In the genomic region with DNA sequence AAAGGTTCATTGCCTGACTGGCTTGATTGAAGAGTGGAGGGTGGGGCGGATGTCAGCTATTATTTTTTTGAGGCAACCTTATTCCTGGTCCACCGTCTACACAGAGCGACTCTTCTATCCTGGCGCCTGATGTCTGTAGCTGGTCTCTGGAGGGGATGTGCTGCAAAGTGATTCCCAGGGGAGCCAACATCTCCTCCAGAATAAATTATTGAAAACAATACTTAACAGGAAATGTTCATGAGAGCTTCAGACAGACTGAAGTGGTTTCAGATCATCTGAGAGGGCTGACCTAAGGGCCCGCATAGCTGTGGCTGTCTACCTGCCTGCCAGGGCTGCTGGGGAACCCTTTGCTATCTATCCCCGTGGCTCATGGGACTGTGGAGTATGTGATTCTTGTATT, we compare ENCODE assay signal across 15 cellular contexts.
DNase-seq lines count a peak whose midpoint lies in the region; ATAC-seq and TF ChIP-seq lines count a peak whose summit lies in the region.
"Had no signal": no experiment of that assay in that cellular context is flagged by ENCODE, and none has a peak within 500 bp of the region (broad histone marks: within the 10 kb centered on the region; RNA-seq: fewer than 3 reads in every experiment).

No MANE protein-coding gene starts in this region.

- no peaks in the 10 kb centered on the region for H3K27me3 ChIP-seq in brain microvascular endothelial cell (replicated peaks)

- in situ Hi-C loops in brain microvascular endothelial cell (cut with HindIII; ENCODE audit: low pct_ligation_motif_present, low sequenced_read_pairs) = no loop called here

- H3K9me3 Mint-ChIP-seq in naive B cell = peaks cover 0 to 5% (median 0%) of the 10 kb centered on the region in 7 donors

- no peaks in the 10 kb centered on the region for H3K27me3 Mint-ChIP-seq in naive B cell

- H3K36me3 ChIP-seq in brain microvascular endothelial cell (replicated peaks) = no peaks in the 10 kb centered on the region

- ATAC-seq in HG02588 (IDR thresholded peaks at IDR 0.05; ENCODE audit: unreplicated experiment) (peak; percentile 37), HG03469 (IDR thresholded peaks at IDR 0.05; ENCODE audit: unreplicated experiment) (peak; percentile 27), naive B cell (ENCODE audit: low read depth in 2 of 2) (peak; percentile 49 to 61)

- TF ChIP-seq CTCF in brain microvascular endothelial cell (IDR thresholded peaks at IDR 0.05; ENCODE audit: low read depth, low read length, missing control alignments) = no peak

- peak overlapping the region; percentile 95 to 99 (median 98) for H3K27ac Mint-ChIP-seq in naive B cell

- H3K4me1 Mint-ChIP-seq in naive B cell = peaks cover 78 to 94% (median 87%) of the 10 kb centered on the region in 3 donors

- peak overlapping the region; percentile 73 to 89 (median 85) for H3K4me3 Mint-ChIP-seq in naive B cell

- peaks cover 9 to 14% of the 10 kb centered on the region in 2 donors for H3K36me3 Mint-ChIP-seq in naive B cell

- no peak overlapping the region for H3K4me3 ChIP-seq in brain microvascular endothelial cell (ENCODE audit: low read depth, low read length)

- no peak overlapping the region for H3K27ac ChIP-seq in brain microvascular endothelial cell
- H3K27ac ChIP-seq: HL-60 had no signal

- DNase-seq in NCI-H1417 (lab: John Stamatoyannopoulos, UW) (peak in 2 of 3 experiments; percentile 16 to 93), NCI-H1417 treated with DMSO at 0.1 percent for 48 hours (lab: John Stamatoyannopoulos, UW) (no peak), naive B cell (peak; percentile 75), NCI-H2107 treated with DMSO at 0.1 percent for 48 hours (lab: John Stamatoyannopoulos, UW; ENCODE audit: unreplicated experiment) (no peak), brain microvascular endothelial cell (no peak), ecto neural progenitor cell (ENCODE audit: low spot score) (no peak)
- DNase-seq: activated CD8-positive, alpha-beta memory T cell treated with anti-CD3 and anti-CD28 coated beads, Interleukin-2, amount 50 U/mL, for 48 hours; central memory CD4-positive, alpha-beta T cell; mammary epithelial cell; NCI-H226; stimulated activated CD8-positive, alpha-beta memory T cell treated with anti-CD3 and anti-CD28 coated beads, Interleukin-4, amount 100 ng/mL, for 48 hours; T-helper 1 cell had no signal

Comparison
In these comparisons a context has a peak if more than half of its experiments do, and no peak if none do; other contexts are left out.
1. DNase-seq: peak in NCI-H1417 (2 of 3) and naive B cell (single experiment); none in NCI-H1417 treated with DMSO at 0.1 percent for 48 hours (single experiment), NCI-H2107 treated with DMSO at 0.1 percent for 48 hours (single experiment), brain microvascular endothelial cell (single experiment) and ecto neural progenitor cell (single experiment).
2. Peak in every context shown above with its lines, with median percentiles within 50 percentile points of each other: ATAC-seq.